In the genomic region with DNA sequence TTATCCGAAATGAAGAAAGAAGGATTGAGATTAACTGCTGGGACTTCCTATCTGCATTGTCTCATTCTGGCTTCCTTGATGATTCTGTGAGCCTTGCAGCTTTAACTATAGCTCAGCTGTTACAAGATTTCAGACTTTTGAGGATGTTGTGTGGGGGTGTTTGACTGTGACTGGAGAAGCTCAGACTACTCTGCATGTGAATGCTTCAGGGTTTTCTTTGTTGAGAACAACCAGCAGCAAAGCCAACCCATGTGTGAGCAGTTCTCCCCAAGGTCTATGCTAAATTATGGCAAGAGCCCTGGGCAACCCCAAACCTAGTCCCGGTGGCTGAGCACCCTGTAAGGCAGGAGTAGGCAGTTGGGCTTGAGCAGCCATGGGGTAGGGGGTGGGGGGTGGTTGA, we compare ENCODE assay signal across 1 cellular context.
TF ChIP-seq lines count a peak whose summit lies in the region.

No MANE protein-coding gene starts in this region.

TF ChIP-seq in WTC11, 78 proteins besides CTCF, POLR2A, EP300 and RAD21 (continued from another document):
- TF ChIP-seq E2F1 (CRISPR knock-in tag; IDR thresholded peaks at IDR 0.05) (no peak), ESRRA (CRISPR knock-in tag; IDR thresholded peaks at IDR 0.05; ENCODE audit: borderline replicate concordance) (no peak), NFATC4 (CRISPR knock-in tag; IDR thresholded peaks at IDR 0.05) (no peak), FOXK1 (CRISPR knock-in tag; IDR thresholded peaks at IDR 0.05) (no peak), GABPB1 (CRISPR knock-in tag; IDR thresholded peaks at IDR 0.05) (no peak)
TF ChIP-seq in WTC11: peak in this region for 0.
